ENCODE assay signal across 8 cellular contexts in genomic region chr19:33795370-33796163, GRCh38. TPM values are rescaled to one million over a fixed set of nuclear protein-coding genes. Genes with fewer than 3 reads are reported as not detected.
DNase-seq lines count a peak whose midpoint lies in the region; ATAC-seq, FAIRE-seq and TF ChIP-seq lines count a peak whose summit lies in the region.

No MANE protein-coding gene starts in this region.

- H3K4me3 Mint-ChIP-seq in T-helper 2 cell treated with Interferon-gamma antibody and Interleukin-4, amounts not matched to agents 5 μg/mL and 100 μg/mL, for 36 hours = peak overlapping the region; percentile 76
- H3K4me3 Mint-ChIP-seq in immature natural killer cell = peak overlapping the region; percentile 54 to 78 (median 71)

- peaks cover 12% of the 10 kb centered on the region for H3K36me3 ChIP-seq in bronchial epithelial cell (ENCODE audit: control insufficient read depth, insufficient read depth, low read length)
- H3K36me3 ChIP-seq in skeletal muscle satellite cell (ENCODE audit: insufficient read depth, low read length) = no peaks in the 10 kb centered on the region

- H3K4me1 Mint-ChIP-seq in T-helper 2 cell treated with Interferon-gamma antibody and Interleukin-4, amounts not matched to agents 5 μg/mL and 100 μg/mL, for 36 hours (ENCODE audit: low read depth) = peaks cover 2% of the 10 kb centered on the region
- H3K4me1 Mint-ChIP-seq in immature natural killer cell = peaks cover 0 to 6% of the 10 kb centered on the region in 2 donors

- H3K27ac Mint-ChIP-seq in T-helper 2 cell treated with Interferon-gamma antibody and Interleukin-4, amounts not matched to agents 5 μg/mL and 100 μg/mL, for 36 hours = peak overlapping the region; percentile 36
- H3K27ac Mint-ChIP-seq in immature natural killer cell = no peak overlapping the region

- H3K4me3 ChIP-seq in NB4 (ENCODE audit: low read depth, low read length) (peak overlapping the region; percentile 57), bronchial epithelial cell (ENCODE audit: low read depth, low read length) (peak overlapping the region; percentile 76), skeletal muscle satellite cell (ENCODE audit: low read length) (peak overlapping the region; percentile 89)

- H3K9me3 ChIP-seq in skeletal muscle satellite cell (replicated peaks; ENCODE audit: low read length) = no peaks in the 10 kb centered on the region

- H3K9me3 Mint-ChIP-seq in T-helper 2 cell treated with Interferon-gamma antibody and Interleukin-4, amounts not matched to agents 5 μg/mL and 100 μg/mL, for 36 hours = no peaks in the 10 kb centered on the region
- no peaks in the 10 kb centered on the region for H3K9me3 Mint-ChIP-seq in immature natural killer cell

- H3K4me2 ChIP-seq in skeletal muscle satellite cell (ENCODE audit: low read length) = peak overlapping the region; percentile 89

- FAIRE-seq in bronchial epithelial cell (lab: Jason Lieb, UNC) = no peak

- peak overlapping the region; percentile 87 for H3K9ac ChIP-seq in skeletal muscle satellite cell (ENCODE audit: low read depth, low read length)

- DNase-seq in GM10248 (ENCODE audit: extremely low spot score) = peak; percentile 68
- DNase-seq in NB4 (ENCODE audit: low read depth) = peak; percentile 89
- DNase-seq in T-helper 2 cell treated with Interferon-gamma antibody and Interleukin-4, amounts not matched to agents 5 μg/mL and 100 μg/mL, for 36 hours (ENCODE audit: low spot score) = peak; percentile 65
- peak; percentile 63 for DNase-seq in bronchial epithelial cell (ENCODE audit: low read depth)
- DNase-seq in immature natural killer cell = peak; percentile 8 to 27 (median 22)

- CTCF ChIA-PET in GM10248 (lab: Yijun Ruan, JAX) = interaction anchor here (0.7 to 1.7 kb wide), 9 partner anchors 8 to 301 kb away, joined by 3 to 5 read pairs (median 4); no protein-coding TSS in a partner anchor

- H3K27me3 ChIP-seq in bronchial epithelial cell (ENCODE audit: control insufficient read depth, insufficient read depth, low read length) (no peaks in the 10 kb centered on the region), skeletal muscle satellite cell (ENCODE audit: control insufficient read depth, insufficient read depth, low read length) (peaks cover 14% of the 10 kb centered on the region)

- TF ChIP-seq CTCF in GM10248 (IDR thresholded peaks at IDR 0.05; ENCODE audit: control extremely low read depth, extremely low read depth, low read depth, missing control alignments) (peak; percentile 61), NB4 (IDR thresholded peaks at IDR 0.05; ENCODE audit: low read depth, low read length) (peak; percentile 26), bronchial epithelial cell (IDR thresholded peaks at IDR 0.05; ENCODE audit: insufficient read depth, low read length, severe bottlenecking) (peak; percentile 71)

- no peaks in the 10 kb centered on the region for H3K36me3 Mint-ChIP-seq in T-helper 2 cell treated with Interferon-gamma antibody and Interleukin-4, amounts not matched to agents 5 μg/mL and 100 μg/mL, for 36 hours (ENCODE audit: low read depth)
- no peaks in the 10 kb centered on the region for H3K36me3 Mint-ChIP-seq in immature natural killer cell

- no peak for ATAC-seq in HG03280 (IDR thresholded peaks at IDR 0.05; ENCODE audit: unreplicated experiment)
- no peak for ATAC-seq in GM18498 (IDR thresholded peaks at IDR 0.05; ENCODE audit: unreplicated experiment)

- POLR2A ChIA-PET in GM10248 (lab: Yijun Ruan, JAX) = no interaction called here

- peaks cover 6% of the 10 kb centered on the region for H3K4me1 ChIP-seq in skeletal muscle satellite cell (ENCODE audit: control insufficient read depth, insufficient read depth, low read length)

- H3K27me3 Mint-ChIP-seq in T-helper 2 cell treated with Interferon-gamma antibody and Interleukin-4, amounts not matched to agents 5 μg/mL and 100 μg/mL, for 36 hours (ENCODE audit: low read depth) = peaks cover 32% of the 10 kb centered on the region
- H3K27me3 Mint-ChIP-seq in immature natural killer cell (ENCODE audit: low read depth in 3 of 3) = peaks cover 2 to 12% (median 11%) of the 10 kb centered on the region in 3 donors

- no peak for TF ChIP-seq POLR2A in NB4 (IDR thresholded peaks at IDR 0.05; ENCODE audit: extremely low read depth, insufficient read length)

RNA-seq across cellular contexts. Expression of gene KCTD15, which starts 1.1 kb away (rescaled TPM):
- 79.5 and 88.1 TPM in 2 replicates for total RNA-seq in bronchial epithelial cell
- not detected for polyA plus RNA-seq in immature natural killer cell
- total RNA-seq in skeletal muscle satellite cell (2012; rRNA removed) = 27.3 and 32.2 TPM in 2 replicates

Comparison
In these comparisons a context has a peak if more than half of its experiments do, and no peak if none do; other contexts are left out.
1. DNase-seq: peak in every context shown above with its lines; median percentile 89 in NB4; 68 in GM10248; 65 in T-helper 2 cell treated with Interferon-gamma antibody and Interleukin-4, amounts not matched to agents 5 μg/mL and 100 μg/mL, for 36 hours; 63 in bronchial epithelial cell; 22 in immature natural killer cell.